1 cellular context compared by ENCODE assay signal in the genomic region with DNA sequence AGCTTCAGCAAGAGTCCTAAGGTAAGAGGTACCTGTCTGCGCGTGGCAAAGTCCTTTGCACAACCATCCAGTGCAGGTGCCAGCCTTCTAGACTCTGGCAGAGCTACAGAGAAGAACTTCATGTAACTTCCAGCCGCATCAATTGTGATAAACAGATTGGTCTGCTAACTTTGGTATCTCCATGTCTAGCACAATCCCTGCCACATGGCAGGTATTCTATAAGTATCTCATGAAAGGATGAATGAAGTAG.
TF ChIP-seq lines count a peak whose summit lies in the region.

No MANE protein-coding gene starts in this region.

TF ChIP-seq in K562, 482 proteins besides CTCF, POLR2A, EP300 and RAD21:
- TF ChIP-seq KLF16 (IDR thresholded peaks at IDR 0.05) (no peak), ZNF324 (CRISPR knock-in tag; IDR thresholded peaks at IDR 0.05) (no peak), ILK (tag; IDR thresholded peaks at IDR 0.05; ENCODE audit: borderline replicate concordance, low read depth) (no peak)
- TF ChIP-seq, protein P1, sequence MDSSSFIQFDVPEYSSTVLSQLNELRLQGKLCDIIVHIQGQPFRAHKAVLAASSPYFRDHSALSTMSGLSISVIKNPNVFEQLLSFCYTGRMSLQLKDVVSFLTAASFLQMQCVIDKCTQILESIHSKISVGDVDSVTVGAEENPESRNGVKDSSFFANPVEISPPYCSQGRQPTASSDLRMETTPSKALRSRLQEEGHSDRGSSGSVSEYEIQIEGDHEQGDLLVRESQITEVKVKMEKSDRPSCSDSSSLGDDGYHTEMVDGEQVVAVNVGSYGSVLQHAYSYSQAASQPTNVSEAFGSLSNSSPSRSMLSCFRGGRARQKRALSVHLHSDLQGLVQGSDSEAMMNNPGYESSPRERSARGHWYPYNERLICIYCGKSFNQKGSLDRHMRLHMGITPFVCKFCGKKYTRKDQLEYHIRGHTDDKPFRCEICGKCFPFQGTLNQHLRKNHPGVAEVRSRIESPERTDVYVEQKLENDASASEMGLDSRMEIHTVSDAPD (CRISPR knock-in tag; IDR thresholded peaks at IDR 0.05): no peak
- TF ChIP-seq, protein P2, sequence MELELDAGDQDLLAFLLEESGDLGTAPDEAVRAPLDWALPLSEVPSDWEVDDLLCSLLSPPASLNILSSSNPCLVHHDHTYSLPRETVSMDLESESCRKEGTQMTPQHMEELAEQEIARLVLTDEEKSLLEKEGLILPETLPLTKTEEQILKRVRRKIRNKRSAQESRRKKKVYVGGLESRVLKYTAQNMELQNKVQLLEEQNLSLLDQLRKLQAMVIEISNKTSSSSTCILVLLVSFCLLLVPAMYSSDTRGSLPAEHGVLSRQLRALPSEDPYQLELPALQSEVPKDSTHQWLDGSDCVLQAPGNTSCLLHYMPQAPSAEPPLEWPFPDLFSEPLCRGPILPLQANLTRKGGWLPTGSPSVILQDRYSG (tag; conservative IDR thresholded peaks at IDR 0.05; ENCODE audit: low read depth): no peak
